ENCODE assay signal across 23 cellular contexts in the genomic region with DNA sequence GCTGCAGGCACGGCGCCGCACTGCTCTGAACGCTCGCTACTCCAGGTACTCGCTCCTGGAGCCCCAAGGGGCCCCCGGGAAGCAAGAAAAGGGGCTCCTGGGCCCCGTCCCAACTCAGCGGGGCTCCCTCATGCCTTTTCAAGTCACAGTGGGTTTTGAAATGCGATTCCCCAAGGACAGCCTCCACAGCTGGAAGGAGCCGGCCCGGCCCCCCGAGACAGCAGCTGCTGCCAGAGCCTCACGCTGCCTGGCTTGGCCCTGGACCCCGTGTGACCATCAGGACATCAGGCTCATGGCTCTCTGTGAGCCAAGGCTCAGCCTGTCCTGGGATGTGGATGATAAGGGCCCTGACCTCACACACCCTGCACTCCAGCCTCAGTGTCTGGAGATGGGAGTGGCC.
"Had no signal": no experiment of that assay in that cellular context is flagged by ENCODE, and none has a peak within 500 bp of the region (broad histone marks: within the 10 kb centered on the region; RNA-seq: fewer than 3 reads in every experiment).

No MANE protein-coding gene starts in this region.

- ATAC-seq: activated naive CD4-positive, alpha-beta T cell treated with anti-CD3 and anti-CD28 coated beads, Interleukin-2, amount 50 U/mL, for 72 hours; activated T-helper 17 cell treated with anti-CD3 and anti-CD28 coated beads, Interleukin-2, amount 50 U/mL, for 72 hours; effector memory CD8-positive, alpha-beta T cell; esophagus mucosa; left colon; lower lobe of right lung; stimulated activated naive B cell treated with anti-CD40 and anti-IgM and Interleukin-4, amounts not matched to agents 10 μg/mL and 1 μg/mL and 100 μg/mL, for 72 hours had no signal

- H3K27me3 ChIP-seq: adrenal gland, ascending aorta, colonic mucosa, dorsolateral prefrontal cortex, sigmoid colon, testis, vagina had no signal

- H3K9me3 Mint-ChIP-seq: activated naive CD4-positive, alpha-beta T cell treated with anti-CD3 and anti-CD28 coated beads, Interleukin-2, amount 50 U/mL, for 72 hours; activated T-cell treated with anti-CD3 and anti-CD28 coated beads, Interleukin-2, amount 50 U/mL, for 24 hours; activated T-helper 17 cell treated with anti-CD3 and anti-CD28 coated beads, Interleukin-2, amount 50 U/mL, for 72 hours; effector memory CD8-positive, alpha-beta T cell had no signal

- H3K4me1 ChIP-seq: adrenal gland, ascending aorta, colonic mucosa, lower lobe of right lung had no signal

- H3K36me3 Mint-ChIP-seq: activated naive CD4-positive, alpha-beta T cell treated with anti-CD3 and anti-CD28 coated beads, Interleukin-2, amount 50 U/mL, for 72 hours; naive B cell had no signal

- DNase-seq: activated CD4-positive, alpha-beta T cell treated with anti-CD3 and anti-CD28 coated beads for 1 hour; activated CD8-positive, alpha-beta memory T cell treated with anti-CD3 and anti-CD28 coated beads for 24 hours; activated CD8-positive, alpha-beta memory T cell treated with anti-CD3 and anti-CD28 coated beads, Interleukin-2, amount 50 U/mL, for 4 hours; activated T-cell treated with anti-CD3 and anti-CD28 coated beads, Interleukin-2, amount 50 U/mL, for 24 hours; adrenal gland; colonic mucosa; effector memory CD8-positive, alpha-beta T cell; left colon; lower lobe of right lung; naive B cell; occipital lobe; sigmoid colon; stimulated activated CD4-positive, alpha-beta T cell treated with anti-CD3 and anti-CD28 coated beads, Interleukin-2, amount 100 ng/mL, for 48 hours; stimulated activated CD8-positive, alpha-beta memory T cell treated with anti-CD3 and anti-CD28 coated beads, Interleukin-4, amount 100 ng/mL, for 48 hours; stimulated activated naive B cell treated with anti-CD40 and anti-IgM and Interleukin-4, amounts not matched to agents 10 μg/mL and 1 μg/mL and 100 μg/mL, for 72 hours; testis; trophoblast cell had no signal

- H3K4me3 ChIP-seq: adrenal gland, ascending aorta, colonic mucosa, dorsolateral prefrontal cortex, lower lobe of right lung, sigmoid colon, testis, vagina had no signal

- H3K27me3 Mint-ChIP-seq: activated T-cell treated with anti-CD3 and anti-CD28 coated beads, Interleukin-2, amount 50 U/mL, for 24 hours; activated T-helper 17 cell treated with anti-CD3 and anti-CD28 coated beads, Interleukin-2, amount 50 U/mL, for 72 hours; effector memory CD8-positive, alpha-beta T cell; naive B cell; stimulated activated naive B cell treated with anti-CD40 and anti-IgM and Interleukin-4, amounts not matched to agents 10 μg/mL and 1 μg/mL and 100 μg/mL, for 72 hours had no signal

- H3K36me3 ChIP-seq: adrenal gland, colonic mucosa had no signal

- H3K4me3 Mint-ChIP-seq: activated T-cell treated with anti-CD3 and anti-CD28 coated beads, Interleukin-2, amount 50 U/mL, for 24 hours; activated T-helper 17 cell treated with anti-CD3 and anti-CD28 coated beads, Interleukin-2, amount 50 U/mL, for 72 hours; effector memory CD8-positive, alpha-beta T cell; naive B cell; stimulated activated naive B cell treated with anti-CD40 and anti-IgM and Interleukin-4, amounts not matched to agents 10 μg/mL and 1 μg/mL and 100 μg/mL, for 72 hours had no signal

- H3K4me1 Mint-ChIP-seq: activated T-helper 17 cell treated with anti-CD3 and anti-CD28 coated beads, Interleukin-2, amount 50 U/mL, for 72 hours; naive B cell had no signal

- H3K9me3 ChIP-seq: adrenal gland, colonic mucosa, testis, vagina had no signal

- H3K27ac ChIP-seq: adrenal gland, ascending aorta, colonic mucosa, lower lobe of right lung, sigmoid colon, testis, vagina had no signal

- H3K27ac Mint-ChIP-seq: activated naive CD4-positive, alpha-beta T cell treated with anti-CD3 and anti-CD28 coated beads, Interleukin-2, amount 50 U/mL, for 72 hours; activated T-cell treated with anti-CD3 and anti-CD28 coated beads, Interleukin-2, amount 50 U/mL, for 24 hours; activated T-helper 17 cell treated with anti-CD3 and anti-CD28 coated beads, Interleukin-2, amount 50 U/mL, for 72 hours; naive B cell; stimulated activated naive B cell treated with anti-CD40 and anti-IgM and Interleukin-4, amounts not matched to agents 10 μg/mL and 1 μg/mL and 100 μg/mL, for 72 hours had no signal
